Comparison of ENCODE assay signal across 17 cellular contexts in genomic region chr10:86368046-86368445, GRCh38. TPM values are rescaled to one million over a fixed set of nuclear protein-coding genes. Genes with fewer than 3 reads are reported as not detected.
DNase-seq lines count a peak whose midpoint lies in the region; ATAC-seq and TF ChIP-seq lines count a peak whose summit lies in the region.
"Had no signal": no experiment of that assay in that cellular context is flagged by ENCODE, and none has a peak within 500 bp of the region (broad histone marks: within the 10 kb centered on the region; RNA-seq: fewer than 3 reads in every experiment).

No MANE protein-coding gene starts in this region.

- intact Hi-C loops in CD4-positive, alpha-beta T cell (cut with DNase I, micrococcal nuclease) = no loop called here

- H3K79me2 ChIP-seq in neural progenitor cell (ENCODE audit: low read depth) = no peaks in the 10 kb centered on the region
- no peaks in the 10 kb centered on the region for H3K79me2 ChIP-seq in SK-N-SH (ENCODE audit: insufficient read depth)

- H3K36me3 Mint-ChIP-seq in CD4-positive, alpha-beta T cell (ENCODE audit: low read depth) = no peaks in the 10 kb centered on the region
- H3K36me3 Mint-ChIP-seq in IgD-negative memory B cell (no peaks in the 10 kb centered on the region), endodermal cell (ENCODE audit: low read depth) (no peaks in the 10 kb centered on the region), neural progenitor cell (no peaks in the 10 kb centered on the region)

- H3K27me3 Mint-ChIP-seq in CD4-positive, alpha-beta T cell = peaks cover 67% of the 10 kb centered on the region
- H3K27me3 Mint-ChIP-seq in IgD-negative memory B cell = peaks cover 55% of the 10 kb centered on the region
- peaks cover 91% of the 10 kb centered on the region for H3K27me3 Mint-ChIP-seq in endodermal cell (ENCODE audit: insufficient read depth)
- peaks cover 57% of the 10 kb centered on the region for H3K27me3 Mint-ChIP-seq in neural progenitor cell (ENCODE audit: insufficient read depth, low read depth)

- ATAC-seq in CD4-positive, alpha-beta T cell (ENCODE audit: poor library complexity) = no peak
- ATAC-seq: Right ventricle myocardium inferior; stimulated activated naive CD8-positive, alpha-beta T cell treated with anti-CD3 and anti-CD28 coated beads, Interleukin-15, amount 100 ng/mL, for 72 hours had no signal

- no peak overlapping the region for H3K4me2 ChIP-seq in neural progenitor cell
- H3K4me2 ChIP-seq in SK-N-SH = no peak overlapping the region

- H3K27ac ChIP-seq in CD4-positive, alpha-beta T cell (ENCODE audit: low read depth, low read length) = no peak overlapping the region
- H3K27ac ChIP-seq in endodermal cell (ENCODE audit: low read depth, low read length) = no peak overlapping the region
- no peak overlapping the region for H3K27ac ChIP-seq in neural progenitor cell
- no peak overlapping the region for H3K27ac ChIP-seq in SK-N-SH (ENCODE audit: low read depth in 2 of 2, low read length in 1 of 2)
- H3K27ac ChIP-seq: ascending aorta, colonic mucosa had no signal

- peak overlapping the region; percentile 55 for H3K4me3 Mint-ChIP-seq in CD4-positive, alpha-beta T cell
- peak overlapping the region; percentile 14 to 75 (median 47) for H3K4me3 Mint-ChIP-seq in IgD-negative memory B cell
- no peak overlapping the region for H3K4me3 Mint-ChIP-seq in endodermal cell
- peak overlapping the region; percentile 71 for H3K4me3 Mint-ChIP-seq in neural progenitor cell
- H3K4me3 Mint-ChIP-seq: stimulated activated naive CD8-positive, alpha-beta T cell treated with anti-CD3 and anti-CD28 coated beads, Interleukin-15, amount 100 ng/mL, for 72 hours had no signal

- H3K27ac Mint-ChIP-seq in CD4-positive, alpha-beta T cell = no peak overlapping the region
- H3K27ac Mint-ChIP-seq in IgD-negative memory B cell (no peak overlapping the region), endodermal cell (no peak overlapping the region), neural progenitor cell (no peak overlapping the region)
- H3K27ac Mint-ChIP-seq: activated T-helper 2 cell treated with anti-CD3 and anti-CD28 coated beads, Interferon-gamma antibody, Interleukin-2, Interleukin-4, amounts not matched to agents 10 μg/mL and 5 μg/mL and 100 μg/mL, durations not matched to agents 14 hours and 24 hours and 36 hours; stimulated activated naive CD8-positive, alpha-beta T cell treated with anti-CD3 and anti-CD28 coated beads, Interleukin-15, amount 100 ng/mL, for 72 hours had no signal

- no peaks in the 10 kb centered on the region for H3K9me3 Mint-ChIP-seq in CD4-positive, alpha-beta T cell
- H3K9me3 Mint-ChIP-seq in IgD-negative memory B cell = no peaks in the 10 kb centered on the region
- H3K9me3 Mint-ChIP-seq in endodermal cell = no peaks in the 10 kb centered on the region
- H3K9me3 Mint-ChIP-seq in neural progenitor cell = peaks cover 2% of the 10 kb centered on the region
- H3K9me3 Mint-ChIP-seq: activated T-helper 2 cell treated with anti-CD3 and anti-CD28 coated beads, Interferon-gamma antibody, Interleukin-2, Interleukin-4, amounts not matched to agents 10 μg/mL and 5 μg/mL and 100 μg/mL, durations not matched to agents 14 hours and 24 hours and 36 hours; stimulated activated naive CD8-positive, alpha-beta T cell treated with anti-CD3 and anti-CD28 coated beads, Interleukin-15, amount 100 ng/mL, for 72 hours had no signal

- no peak overlapping the region for H3K4me3 ChIP-seq in endodermal cell (ENCODE audit: low read length)
- no peak overlapping the region for H3K4me3 ChIP-seq in neural progenitor cell
- no peak overlapping the region for H3K4me3 ChIP-seq in SK-N-SH (ENCODE audit: low read depth in 2 of 2, low read length in 1 of 2)
- H3K4me3 ChIP-seq: colonic mucosa had no signal

- H3K9me3 ChIP-seq in CD4-positive, alpha-beta T cell (ENCODE audit: control insufficient read depth, low read length) = no peaks in the 10 kb centered on the region
- H3K9me3 ChIP-seq in endodermal cell (ENCODE audit: control insufficient read depth, low read length) (no peaks in the 10 kb centered on the region), neural progenitor cell (ENCODE audit: low read depth) (no peaks in the 10 kb centered on the region), SK-N-SH (no peaks in the 10 kb centered on the region)
- H3K9me3 ChIP-seq: ascending aorta, colonic mucosa had no signal

- no peak for TF ChIP-seq EP300 in SK-N-SH (IDR thresholded peaks at IDR 0.05; ENCODE audit: borderline replicate concordance in 1 of 2, low read depth in 1 of 2, low read length in 1 of 2)

- H3K4me1 ChIP-seq in endodermal cell (ENCODE audit: control insufficient read depth, insufficient read depth, low read length) (no peaks in the 10 kb centered on the region), neural progenitor cell (no peaks in the 10 kb centered on the region), SK-N-SH (ENCODE audit: control insufficient read depth in 1 of 2, insufficient read depth in 2 of 2, low read depth in 1 of 2, low read length in 1 of 2) (peaks cover 0 to 7% of the 10 kb centered on the region in 2 experiments; a peak in 1 of 4 replicates)
- H3K4me1 ChIP-seq: colonic mucosa had no signal

- H2AFZ ChIP-seq in neural progenitor cell (replicated peaks) (no peak overlapping the region), SK-N-SH (ENCODE audit: low read depth) (no peak overlapping the region)

- peaks cover 68% of the 10 kb centered on the region for H3K27me3 ChIP-seq in CD4-positive, alpha-beta T cell (ENCODE audit: control insufficient read depth, insufficient read depth, low read length)
- H3K27me3 ChIP-seq in endodermal cell (ENCODE audit: control insufficient read depth, insufficient read depth, low read length, poor library complexity, severe bottlenecking) = peaks cover 96% of the 10 kb centered on the region
- H3K27me3 ChIP-seq in neural progenitor cell = peaks cover 100% of the 10 kb centered on the region
- H3K27me3 ChIP-seq in SK-N-SH (ENCODE audit: insufficient read depth) = peaks cover 32% of the 10 kb centered on the region

- CTCF ChIA-PET in CD4-positive, alpha-beta T cell (lab: Charles Lee) = no interaction called here
- CTCF ChIA-PET in SK-N-SH (lab: Yijun Ruan, JAX) = interaction anchor here (1.1 to 12.7 kb wide), 5 partner anchors 8 to 576 kb away, joined by 3 to 191 read pairs (median 10); no protein-coding TSS in a partner anchor

- peak in 1 of 10 experiments; percentile 11 for DNase-seq in CD4-positive, alpha-beta T cell
- peak; percentile 26 for DNase-seq in endodermal cell
- no peak for DNase-seq in neural progenitor cell (ENCODE audit: low spot score)
- DNase-seq in SK-N-SH = no peak
- DNase-seq in HPDE6-E6E7 (ENCODE audit: extremely low spot score) = no peak
- no peak for DNase-seq in activated CD4-positive, alpha-beta T cell treated with anti-CD3 and anti-CD28 coated beads for 1 hour
- DNase-seq: colonic mucosa; foreskin melanocyte; GDM1; Karpas-422; NCI-H1048; stimulated activated naive CD8-positive, alpha-beta T cell treated with anti-CD3 and anti-CD28 coated beads, Interleukin-15, amount 100 ng/mL, for 72 hours had no signal

- WGBS in endodermal cell (ENCODE audit: insufficient coverage in 1 of 2, insufficient read length in 1 of 2), 2 experiments = 90 to 100% methylated on average over 1 of the region's 1 CpG
- WGBS in SK-N-SH (ENCODE audit: low lambda C conversion rate) = 80% methylated on average over 1 of the region's 1 CpG

- no peaks in the 10 kb centered on the region for H3K9me2 ChIP-seq in SK-N-SH

- TF ChIP-seq CTCF in CD4-positive, alpha-beta T cell (IDR thresholded peaks at IDR 0.05) = no peak
- no peak for TF ChIP-seq CTCF in endodermal cell (conservative IDR thresholded peaks at IDR 0.05)
- no peak for TF ChIP-seq CTCF in neural progenitor cell (IDR thresholded peaks at IDR 0.05)
- no peak for TF ChIP-seq CTCF in SK-N-SH (IDR thresholded peaks at IDR 0.05)

- peaks cover 13% of the 10 kb centered on the region for H3K4me1 Mint-ChIP-seq in CD4-positive, alpha-beta T cell (ENCODE audit: low read depth)
- peaks cover 6 to 12% (median 7%) of the 10 kb centered on the region in 3 donors for H3K4me1 Mint-ChIP-seq in IgD-negative memory B cell
- peaks cover 6% of the 10 kb centered on the region for H3K4me1 Mint-ChIP-seq in endodermal cell
- peaks cover 13% of the 10 kb centered on the region for H3K4me1 Mint-ChIP-seq in neural progenitor cell

- H4K20me1 ChIP-seq in neural progenitor cell (ENCODE audit: low read depth) = peaks cover 36% of the 10 kb centered on the region
- no peaks in the 10 kb centered on the region for H4K20me1 ChIP-seq in SK-N-SH (ENCODE audit: insufficient read depth)

- H3K9ac ChIP-seq in endodermal cell (ENCODE audit: extremely low read depth, low read length, poor library complexity, severe bottlenecking) (no peak overlapping the region), neural progenitor cell (no peak overlapping the region), SK-N-SH (no peak overlapping the region)

- POLR2A ChIA-PET in CD4-positive, alpha-beta T cell (lab: Charles Lee) = no interaction called here
- POLR2A ChIA-PET in SK-N-SH (lab: Yijun Ruan, JAX) = no interaction called here

- H3K36me3 ChIP-seq in endodermal cell (ENCODE audit: control insufficient read depth, insufficient read depth, low read length) = no peaks in the 10 kb centered on the region
- no peaks in the 10 kb centered on the region for H3K36me3 ChIP-seq in neural progenitor cell
- H3K36me3 ChIP-seq in SK-N-SH (replicated peaks in 1 of 2; ENCODE audit: control insufficient read depth in 1 of 2, insufficient read depth in 2 of 2, low read length in 1 of 2) = no peaks in the 10 kb centered on the region
- H3K36me3 ChIP-seq: ascending aorta, colonic mucosa had no signal

- H3F3A ChIP-seq in neural progenitor cell (ENCODE audit: low read depth) (peaks cover 7% of the 10 kb centered on the region), SK-N-SH (replicated peaks; ENCODE audit: insufficient read depth) (no peaks in the 10 kb centered on the region)

- TF ChIP-seq RAD21 in SK-N-SH (IDR thresholded peaks at IDR 0.05; ENCODE audit: low read length) = no peak

TF ChIP-seq in SK-N-SH, 30 proteins besides CTCF, POLR2A, EP300 and RAD21 (continues in another document):
- TF ChIP-seq IRF3 (IDR thresholded peaks at IDR 0.05; ENCODE audit: low read depth, low read length) = no peak

RNA-seq across cellular contexts. Expression of gene GRID1, which starts 1.5 kb away (rescaled TPM):
- total RNA-seq in CD4-positive, alpha-beta T cell = not detected
- polyA plus RNA-seq in IgD-negative memory B cell (not detected), SK-N-SH (2012; rRNA removed) (0.13 and 0.24 TPM in 2 replicates)
- total RNA-seq in endodermal cell (under 1 TPM; 0.13 to 0.53 TPM), neural progenitor cell (ENCODE audit: low replicate concordance) (0.31 TPM in 1 of 2 replicates, not detected in the other)
- 1.1 TPM for polyA plus RNA-seq in endodermal cell (2013, experiment 1 of 2)
- 0.87 TPM for polyA plus RNA-seq in endodermal cell (2013, experiment 2 of 2)
- polyA plus RNA-seq in SK-N-SH (2012; cell fraction: cytosol; rRNA removed) = 0.10 and 0.29 TPM in 2 replicates
- polyA plus RNA-seq in SK-N-SH (2012; cell fraction: nucleus; rRNA removed) = 0.09 and 0.10 TPM in 2 replicates
- total RNA-seq: activated CD8-positive, alpha-beta memory T cell treated with anti-CD3 and anti-CD28 coated beads for 36 hours; activated T-helper 2 cell treated with anti-CD3 and anti-CD28 coated beads, Interferon-gamma antibody, Interleukin-2, Interleukin-4, amounts not matched to agents 10 μg/mL and 5 μg/mL and 100 μg/mL, durations not matched to agents 14 hours and 24 hours and 36 hours had no signal
